In the genomic region with DNA sequence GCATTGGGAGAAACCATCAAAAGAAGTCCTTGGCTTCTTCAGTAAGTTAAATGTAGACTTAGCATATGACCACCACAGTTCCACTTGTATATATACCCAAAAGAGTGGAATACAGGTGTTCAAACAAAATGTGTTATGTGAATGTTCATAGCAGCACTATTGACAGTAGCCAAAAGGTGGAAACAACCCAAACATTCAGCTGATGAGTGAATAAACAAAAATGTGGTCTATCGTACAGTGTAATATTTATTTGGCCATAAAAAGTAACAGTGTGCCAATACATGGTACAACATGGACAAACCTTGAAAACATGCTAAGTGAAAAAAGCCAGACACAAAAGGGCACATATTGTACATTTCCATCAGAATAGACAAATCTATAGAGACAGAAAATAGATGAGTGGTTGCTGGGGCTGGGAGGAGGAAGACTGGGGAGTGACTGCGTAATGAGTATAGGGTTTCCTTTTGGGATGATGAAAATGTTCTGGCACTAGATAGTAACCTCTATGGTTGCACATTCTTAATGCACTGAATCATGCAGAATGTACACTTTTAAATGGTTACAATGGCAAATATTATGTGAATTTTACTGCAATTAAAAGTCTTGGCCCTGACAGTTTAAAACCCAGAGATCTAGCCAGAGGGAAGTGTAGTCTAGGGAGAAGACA, we compare ENCODE assay signal across 13 cellular contexts. TPM values are rescaled to one million over a fixed set of nuclear protein-coding genes. Genes with fewer than 3 reads are reported as not detected.
A peak's percentile ranks its signal among the peaks of the same experiment; 100 is the strongest.
DNase-seq lines count a peak whose midpoint lies in the region; ATAC-seq and TF ChIP-seq lines count a peak whose summit lies in the region.
"Had no signal": no experiment of that assay in that cellular context is flagged by ENCODE, and none has a peak within 500 bp of the region (broad histone marks: within the 10 kb centered on the region; RNA-seq: fewer than 3 reads in every experiment).

No MANE protein-coding gene starts in this region.

- H3K36me3 ChIP-seq in HEK293 (ENCODE audit: control insufficient read depth in 2 of 2, insufficient read depth in 1 of 2, low read length in 2 of 2) = peaks cover 12 to 70% of the 10 kb centered on the region in 2 experiments

- H3K4me1 Mint-ChIP-seq in activated CD8-positive, alpha-beta T cell treated with anti-CD3 and anti-CD28 coated beads, Interleukin-2, amount 10 ng/mL, durations not matched to agents 7 days and 5 days (ENCODE audit: low read depth) = peaks cover 43% of the 10 kb centered on the region

- H3K4me1 ChIP-seq in HEK293 (ENCODE audit: control insufficient read depth, insufficient read depth, low read length) = peaks cover 3% of the 10 kb centered on the region; the same call in 1 of the 2 replicates

- H3K4me3 Mint-ChIP-seq in activated CD8-positive, alpha-beta T cell treated with anti-CD3 and anti-CD28 coated beads, Interleukin-2, amount 10 ng/mL, durations not matched to agents 7 days and 5 days = no peak overlapping the region
- H3K4me3 Mint-ChIP-seq: nephron had no signal

- no peak for ATAC-seq in activated CD8-positive, alpha-beta T cell treated with anti-CD3 and anti-CD28 coated beads, Interleukin-2, amount 10 ng/mL, durations not matched to agents 7 days and 5 days

- peak; percentile 50 for DNase-seq in AG04450 (ENCODE audit: low read depth, low spot score)
- no peak for DNase-seq in activated CD8-positive, alpha-beta T cell treated with anti-CD3 and anti-CD28 coated beads, Interleukin-2, amount 10 ng/mL, durations not matched to agents 7 days and 5 days
- peak; percentile 75 to 89 for DNase-seq in foreskin fibroblast
- DNase-seq in NCI-H2227 treated with DMSO at 0.1 percent for 48 hours (lab: John Stamatoyannopoulos, UW) = no peak
- no peak for DNase-seq in SHP77 treated with DMSO at 0.1 percent for 48 hours (lab: John Stamatoyannopoulos, UW)
- no peak for DNase-seq in germinal center (ENCODE audit: low spot score)
- DNase-seq in stimulated activated CD4-positive, alpha-beta T cell treated with anti-CD3 and anti-CD28 coated beads, Interleukin-4, amount 100 ng/mL, for 4 hours = no peak
- DNase-seq: activated T-cell treated with anti-CD3 and anti-CD28 coated beads, Interleukin-2, amount 50 U/mL, for 48 hours; head of caudate nucleus; NCI-H1417 treated with DMSO at 0.1 percent for 48 hours; SHP77 had no signal

- CTCF ChIA-PET in AG04450 (lab: Charles Lee) = interaction anchor here (1.1 kb wide), 1 partner anchor 74 kb away, joined by 4 read pairs; no protein-coding TSS in a partner anchor
- CTCF ChIA-PET in HEK293 (lab: Yijun Ruan, JAX) = interaction anchor here (0.6 kb wide), 1 partner anchor 533 kb away, joined by 3 read pairs; no protein-coding TSS in a partner anchor
- CTCF ChIA-PET in activated CD8-positive, alpha-beta T cell treated with anti-CD3 and anti-CD28 coated beads, Interleukin-2, amount 10 ng/mL, durations not matched to agents 7 days and 5 days (lab: Charles Lee) = interaction anchor here (1.7 kb wide), 1 partner anchor 74 kb away, joined by 5 read pairs; no protein-coding TSS in a partner anchor

- H3K27me3 ChIP-seq in AG04450 (ENCODE audit: control insufficient read depth, insufficient read depth, low read length) = no peaks in the 10 kb centered on the region

- peak overlapping the region; percentile 45 for H3K27ac Mint-ChIP-seq in activated CD8-positive, alpha-beta T cell treated with anti-CD3 and anti-CD28 coated beads, Interleukin-2, amount 10 ng/mL, durations not matched to agents 7 days and 5 days
- H3K27ac Mint-ChIP-seq: nephron had no signal

- TF ChIP-seq CTCF in AG04450 (IDR thresholded peaks at IDR 0.05; ENCODE audit: low read depth, low read length) = no peak
- no peak for TF ChIP-seq CTCF in HEK293 (tag by site-specific recombination; IDR thresholded peaks at IDR 0.05)
- TF ChIP-seq CTCF in foreskin fibroblast (IDR thresholded peaks at IDR 0.05; ENCODE audit: low read depth, low read length) = no peak

- H3K27me3 Mint-ChIP-seq in activated CD8-positive, alpha-beta T cell treated with anti-CD3 and anti-CD28 coated beads, Interleukin-2, amount 10 ng/mL, durations not matched to agents 7 days and 5 days (ENCODE audit: low read depth) = no peaks in the 10 kb centered on the region

- H3K9me3 ChIP-seq in AG04450 (ENCODE audit: control insufficient read depth, insufficient read depth, low read length) (peaks cover 5% of the 10 kb centered on the region; the same call in 1 of the 2 replicates), HEK293 (ENCODE audit: control insufficient read depth, insufficient read depth, low read depth, low read length) (no peaks in the 10 kb centered on the region)

- H3K9me3 Mint-ChIP-seq in activated CD8-positive, alpha-beta T cell treated with anti-CD3 and anti-CD28 coated beads, Interleukin-2, amount 10 ng/mL, durations not matched to agents 7 days and 5 days (ENCODE audit: insufficient read depth) = no peaks in the 10 kb centered on the region
- H3K9me3 Mint-ChIP-seq: nephron had no signal

- POLR2A ChIA-PET in AG04450 (lab: Yijun Ruan, JAX) = no interaction called here
- POLR2A ChIA-PET in HEK293 (lab: Yijun Ruan, JAX) = no interaction called here
- POLR2A ChIA-PET in activated CD8-positive, alpha-beta T cell treated with anti-CD3 and anti-CD28 coated beads, Interleukin-2, amount 10 ng/mL, durations not matched to agents 7 days and 5 days (lab: Charles Lee) = no interaction called here

- H3K4me3 ChIP-seq in AG04450 (ENCODE audit: low read depth, low read length) (no peak overlapping the region), HEK293 (ENCODE audit: low read depth, low read length) (no peak overlapping the region), foreskin fibroblast (ENCODE audit: low read depth in 1 of 2, low read length in 2 of 2) (no peak overlapping the region)

- H3K27ac ChIP-seq in AG04450 (ENCODE audit: low read depth, low read length) (peak overlapping the region; percentile 84), HEK293 (ENCODE audit: extremely low read depth, low read depth, low read length) (no peak overlapping the region)

- peaks cover 69% of the 10 kb centered on the region for H3K36me3 Mint-ChIP-seq in activated CD8-positive, alpha-beta T cell treated with anti-CD3 and anti-CD28 coated beads, Interleukin-2, amount 10 ng/mL, durations not matched to agents 7 days and 5 days (ENCODE audit: low read depth)

TF ChIP-seq in HEK293, 187 proteins besides CTCF, POLR2A, EP300 and RAD21 (continues in another document):
- 0 out of 2 replicates have a peak, but pooled peaks have one; percentile 10 for TF ChIP-seq ZBTB44 (tag by site-specific recombination; IDR thresholded peaks at IDR 0.05)
- no peak for TF ChIP-seq ZNF610 (tag by site-specific recombination; IDR thresholded peaks at IDR 0.05; ENCODE audit: borderline replicate concordance)
- no peak for TF ChIP-seq EGR2 (tag by site-specific recombination; IDR thresholded peaks at IDR 0.05; ENCODE audit: low read depth)
- no peak for TF ChIP-seq ZNF560 (tag by site-specific recombination; IDR thresholded peaks at IDR 0.05; ENCODE audit: borderline replicate concordance)
- TF ChIP-seq ZNF211 (tag by site-specific recombination; IDR thresholded peaks at IDR 0.05; ENCODE audit: low read depth) = no peak
- peak; percentile 58 for TF ChIP-seq ZNF600 (tag by site-specific recombination; IDR thresholded peaks at IDR 0.05)
- TF ChIP-seq SP3 (tag by site-specific recombination; IDR thresholded peaks at IDR 0.05) = no peak
- TF ChIP-seq, protein P1, sequence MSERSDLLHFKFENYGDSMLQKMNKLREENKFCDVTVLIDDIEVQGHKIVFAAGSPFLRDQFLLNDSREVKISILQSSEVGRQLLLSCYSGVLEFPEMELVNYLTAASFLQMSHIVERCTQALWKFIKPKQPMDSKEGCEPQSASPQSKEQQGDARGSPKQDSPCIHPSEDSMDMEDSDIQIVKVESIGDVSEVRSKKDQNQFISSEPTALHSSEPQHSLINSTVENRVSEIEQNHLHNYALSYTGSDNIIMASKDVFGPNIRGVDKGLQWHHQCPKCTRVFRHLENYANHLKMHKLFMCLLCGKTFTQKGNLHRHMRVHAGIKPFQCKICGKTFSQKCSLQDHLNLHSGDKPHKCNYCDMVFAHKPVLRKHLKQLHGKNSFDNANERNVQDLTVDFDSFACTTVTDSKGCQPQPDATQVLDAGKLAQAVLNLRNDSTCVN (tag by site-specific recombination; optimal IDR thresholded peaks at IDR 0.05) = no peak
- no peak for TF ChIP-seq SCRT2 (tag by site-specific recombination; IDR thresholded peaks at IDR 0.05)
- TF ChIP-seq WT1 (tag by site-specific recombination; IDR thresholded peaks at IDR 0.05) = peak; percentile 60

RNA-seq across cellular contexts. Expression of gene ERP29, which starts 5.5 kb away (rescaled TPM):
- 112 and 125 TPM in 2 replicates for polyA plus RNA-seq in AG04450 (2011; rRNA removed)
- 25.9 and 28.7 TPM in 2 replicates for polyA minus RNA-seq in AG04450 (2011; rRNA and poly(A)+ RNA removed)
- 100 to 1,000 TPM; 134 to 145 TPM for total RNA-seq in activated CD8-positive, alpha-beta T cell treated with anti-CD3 and anti-CD28 coated beads, Interleukin-2, amount 10 ng/mL, durations not matched to agents 7 days and 5 days

RNA-seq across cellular contexts. Expression of gene TMEM116, which starts 5.7 kb away (rescaled TPM):
- 9.4 and 11.1 TPM in 2 replicates for polyA plus RNA-seq in AG04450 (2011; rRNA removed)
- polyA minus RNA-seq in AG04450 (2011; rRNA and poly(A)+ RNA removed) = 8.1 and 8.2 TPM in 2 replicates
- total RNA-seq in activated CD8-positive, alpha-beta T cell treated with anti-CD3 and anti-CD28 coated beads, Interleukin-2, amount 10 ng/mL, durations not matched to agents 7 days and 5 days = 10 to 100 TPM; 12.7 to 13.1 TPM

Comparison
In these comparisons a context has a peak if more than half of its experiments do, and no peak if none do; other contexts are left out.
1. DNase-seq: peak in AG04450 (single experiment) and foreskin fibroblast (2 of 2); none in activated CD8-positive, alpha-beta T cell treated with anti-CD3 and anti-CD28 coated beads, Interleukin-2, amount 10 ng/mL, durations not matched to agents 7 days and 5 days (single experiment), NCI-H2227 treated with DMSO at 0.1 percent for 48 hours (single experiment), SHP77 treated with DMSO at 0.1 percent for 48 hours (single experiment), germinal center (single experiment) and stimulated activated CD4-positive, alpha-beta T cell treated with anti-CD3 and anti-CD28 coated beads, Interleukin-4, amount 100 ng/mL, for 4 hours (0 of 2).